In genomic region chr10:86001521-86001920, GRCh38 we compare ENCODE assay signal across 20 cellular contexts.
DNase-seq lines count a peak whose midpoint lies in the region; ATAC-seq and TF ChIP-seq lines count a peak whose summit lies in the region.
"Had no signal": no experiment of that assay in that cellular context is flagged by ENCODE, and none has a peak within 500 bp of the region (broad histone marks: within the 10 kb centered on the region; RNA-seq: fewer than 3 reads in every experiment).

No MANE protein-coding gene starts in this region.

- ATAC-seq in left lung: no peak
- ATAC-seq: A549, HCT116, HepG2 had no signal

- H3K27me3 ChIP-seq in testis: no peaks in the 10 kb centered on the region
- H3K27me3 ChIP-seq in left lung: no peaks in the 10 kb centered on the region
- H3K27me3 ChIP-seq: BLaER1 had no signal

- H3K4me3 ChIP-seq in testis: no peak overlapping the region
- H3K4me3 ChIP-seq in left lung: no peak overlapping the region
- H3K4me3 ChIP-seq: A549, BLaER1 had no signal

- H3K9me3 ChIP-seq in testis: no peaks in the 10 kb centered on the region
- no peaks in the 10 kb centered on the region for H3K9me3 ChIP-seq in left lung
- H3K9me3 ChIP-seq: A549 had no signal

- peak overlapping the region in 1 of 2 donors; percentile 55 for H3K27ac ChIP-seq in testis
- no peak overlapping the region for H3K27ac ChIP-seq in left lung
- H3K27ac ChIP-seq: 22Rv1, A549, BLaER1 had no signal

- TF ChIP-seq CTCF in testis (IDR thresholded peaks at IDR 0.05) (no peak), left lung (IDR thresholded peaks at IDR 0.05) (no peak)

- DNase-seq in Ammon's horn (ENCODE audit: low spot score): peak; percentile 54
- DNase-seq in globus pallidus (ENCODE audit: low spot score): peak; percentile 74
- peak; percentile 8 for DNase-seq in midbrain (lab: John Stamatoyannopoulos, UW)
- DNase-seq in testis: peak; percentile 31
- DNase-seq in left lung: no peak
- DNase-seq in NCI-H82 (lab: John Stamatoyannopoulos, UW): no peak
- no peak for DNase-seq in HPDE6-E6E7 (ENCODE audit: extremely low spot score)
- DNase-seq: AML-193; CD4-positive, alpha-beta memory T cell; DMS153; DMS79; GDM1; GOT3; H7; HFFc6 had no signal

- no peak for TF ChIP-seq POLR2A in testis (IDR thresholded peaks at IDR 0.05)

- intact Hi-C loops in testis (cut with DNase I; ENCODE audit: low total_unique reads): no loop called here
- intact Hi-C loops in left lung (cut with DNase I): no loop called here

- H3K4me1 ChIP-seq in testis (peaks cover 4% of the 10 kb centered on the region), left lung (no peaks in the 10 kb centered on the region)
- H3K4me1 ChIP-seq: A549 had no signal

- H3K36me3 ChIP-seq in testis (ENCODE audit: low read depth, missing control alignments) (no peaks in the 10 kb centered on the region), left lung (no peaks in the 10 kb centered on the region)
- H3K36me3 ChIP-seq: BLaER1 had no signal

- 47 to 63% methylated on average over 2 of the region's 2 CpGs for WGBS in testis, 2 donors

Comparison
In these comparisons a context has a peak if more than half of its experiments do, and no peak if none do; other contexts are left out.
1. DNase-seq: peak in Ammon's horn (single experiment), globus pallidus (single experiment), midbrain (single experiment) and testis (single experiment); none in left lung (0 of 2), NCI-H82 (single experiment) and HPDE6-E6E7 (single experiment).